ENCODE assay signal across 8 cellular contexts in the genomic region with DNA sequence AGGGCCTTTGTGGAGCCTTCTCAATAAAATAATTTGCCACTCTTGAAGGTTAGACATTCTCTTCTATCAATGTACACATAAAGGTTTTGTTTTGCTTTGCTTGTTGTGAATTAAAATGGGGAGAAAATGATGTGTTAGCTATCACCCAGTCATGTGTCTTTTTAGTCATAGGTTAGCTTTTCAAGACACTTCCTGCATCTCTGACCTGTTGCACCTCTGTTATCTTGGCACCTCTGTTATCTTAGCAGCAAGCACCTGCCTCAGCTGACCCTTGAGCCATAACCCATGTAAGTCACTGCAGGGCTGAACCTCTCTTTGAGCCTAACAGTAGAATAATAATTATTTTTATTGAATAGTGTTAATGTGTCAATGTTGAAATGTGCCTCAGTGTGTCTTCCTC. TPM values are rescaled to one million over a fixed set of nuclear protein-coding genes. Genes with fewer than 3 reads are reported as not detected.
A peak's percentile ranks its signal among the peaks of the same experiment; 100 is the strongest.
DNase-seq lines count a peak whose midpoint lies in the region; ATAC-seq and TF ChIP-seq lines count a peak whose summit lies in the region.

No MANE protein-coding gene starts in this region.

- intact Hi-C loops in activated CD4-positive, alpha-beta memory T cell treated with anti-CD3 and anti-CD28 coated beads for 36 hours (cut with micrococcal nuclease) = no loop called here
- intact Hi-C loops in ascending aorta (cut with DNase I) = loop anchor here (2.0 kb wide), 3 partner anchors 18 to 40 kb away; no protein-coding TSS in a partner anchor
- intact Hi-C loops in left lung (cut with DNase I) = no loop called here
- intact Hi-C loops in tibial artery (cut with DNase I; ENCODE audit: low total_unique reads) = no loop called here

- H3K36me3 Mint-ChIP-seq in activated CD4-positive, alpha-beta memory T cell treated with anti-CD3 and anti-CD28 coated beads, Interleukin-2, amount 10 ng/mL, durations not matched to agents 7 days and 5 days (ENCODE audit: low read depth) = no peaks in the 10 kb centered on the region
- H3K36me3 Mint-ChIP-seq in activated CD4-positive, alpha-beta memory T cell treated with anti-CD3 and anti-CD28 coated beads for 36 hours = no peaks in the 10 kb centered on the region

- H3K4me1 Mint-ChIP-seq in activated CD4-positive, alpha-beta memory T cell treated with anti-CD3 and anti-CD28 coated beads, Interleukin-2, amount 10 ng/mL, durations not matched to agents 7 days and 5 days = peaks cover 13% of the 10 kb centered on the region
- H3K4me1 Mint-ChIP-seq in activated CD4-positive, alpha-beta memory T cell treated with anti-CD3 and anti-CD28 coated beads for 36 hours (ENCODE audit: low read depth) = peaks cover 13% of the 10 kb centered on the region

- H3K4me3 Mint-ChIP-seq in activated CD4-positive, alpha-beta memory T cell treated with anti-CD3 and anti-CD28 coated beads, Interleukin-2, amount 10 ng/mL, durations not matched to agents 7 days and 5 days = peak overlapping the region; percentile 18
- no peak overlapping the region for H3K4me3 Mint-ChIP-seq in activated CD4-positive, alpha-beta memory T cell treated with anti-CD3 and anti-CD28 coated beads for 36 hours

- peaks cover 17% of the 10 kb centered on the region for H3K27me3 Mint-ChIP-seq in activated CD4-positive, alpha-beta memory T cell treated with anti-CD3 and anti-CD28 coated beads, Interleukin-2, amount 10 ng/mL, durations not matched to agents 7 days and 5 days
- peaks cover 23% of the 10 kb centered on the region for H3K27me3 Mint-ChIP-seq in activated CD4-positive, alpha-beta memory T cell treated with anti-CD3 and anti-CD28 coated beads for 36 hours

- H3K4me1 ChIP-seq in ascending aorta (peaks cover 0 to 28% of the 10 kb centered on the region in 2 donors), left lung (peaks cover 7 to 23% of the 10 kb centered on the region in 2 donors), tibial artery (peaks cover 0 to 38% (median 12%) of the 10 kb centered on the region in 4 donors)

- TF ChIP-seq CTCF in ascending aorta (IDR thresholded peaks at IDR 0.05) = no peak
- no peak for TF ChIP-seq CTCF in left lung (IDR thresholded peaks at IDR 0.05)
- TF ChIP-seq CTCF in tibial artery (IDR thresholded peaks at IDR 0.05) = no peak

- peak; percentile 19 for ATAC-seq in left lung
- ATAC-seq in HG02973 (IDR thresholded peaks at IDR 0.05; ENCODE audit: unreplicated experiment) = no peak

- peak overlapping the region; percentile 54 for H3K4me3 ChIP-seq in ascending aorta
- peak overlapping the region; percentile 32 to 39 for H3K4me3 ChIP-seq in left lung
- peak overlapping the region; percentile 49 to 51 for H3K4me3 ChIP-seq in tibial artery

- no peak for DNase-seq in activated CD4-positive, alpha-beta memory T cell treated with anti-CD3 and anti-CD28 coated beads, Interleukin-2, amount 10 ng/mL, durations not matched to agents 7 days and 5 days
- no peak for DNase-seq in activated CD4-positive, alpha-beta memory T cell treated with anti-CD3 and anti-CD28 coated beads for 36 hours
- DNase-seq in ascending aorta (ENCODE audit: low spot score in 2 of 2) (no peak), left lung (no peak), tibial artery (no peak)
- no peak for DNase-seq in stimulated activated CD4-positive, alpha-beta T cell treated with anti-CD3 and anti-CD28 coated beads, Interleukin-2, amount 100 ng/mL, for 48 hours
- DNase-seq in stimulated activated CD8-positive, alpha-beta memory T cell treated with anti-CD3 and anti-CD28 coated beads, Interleukin-4, amount 100 ng/mL, for 48 hours = no peak

- no peaks in the 10 kb centered on the region for H3K9me3 ChIP-seq in ascending aorta
- no peaks in the 10 kb centered on the region for H3K9me3 ChIP-seq in left lung
- no peaks in the 10 kb centered on the region for H3K9me3 ChIP-seq in tibial artery

- CTCF ChIA-PET in activated CD4-positive, alpha-beta memory T cell treated with anti-CD3 and anti-CD28 coated beads, Interleukin-2, amount 10 ng/mL, durations not matched to agents 7 days and 5 days (lab: Charles Lee) = interaction anchor here (1.3 kb wide), 1 partner anchor 18 kb away, joined by 4 read pairs; no protein-coding TSS in a partner anchor
- CTCF ChIA-PET in activated CD4-positive, alpha-beta memory T cell treated with anti-CD3 and anti-CD28 coated beads for 36 hours (lab: Charles Lee) = no interaction called here

- H3K27ac ChIP-seq in ascending aorta (peak overlapping the region; percentile 94 to 96), left lung (no peak overlapping the region), tibial artery (peak overlapping the region; percentile 93 to 95)

- H3K36me3 ChIP-seq in ascending aorta (no peaks in the 10 kb centered on the region), left lung (peaks cover 0 to 3% of the 10 kb centered on the region in 2 donors), tibial artery (no peaks in the 10 kb centered on the region)

- H3K27me3 ChIP-seq in ascending aorta (no peaks in the 10 kb centered on the region), left lung (no peaks in the 10 kb centered on the region), tibial artery (no peaks in the 10 kb centered on the region)

- no peak overlapping the region for H3K27ac Mint-ChIP-seq in activated CD4-positive, alpha-beta memory T cell treated with anti-CD3 and anti-CD28 coated beads, Interleukin-2, amount 10 ng/mL, durations not matched to agents 7 days and 5 days
- H3K27ac Mint-ChIP-seq in activated CD4-positive, alpha-beta memory T cell treated with anti-CD3 and anti-CD28 coated beads for 36 hours = no peak overlapping the region

- H3K9me3 Mint-ChIP-seq in activated CD4-positive, alpha-beta memory T cell treated with anti-CD3 and anti-CD28 coated beads, Interleukin-2, amount 10 ng/mL, durations not matched to agents 7 days and 5 days = peaks cover 5% of the 10 kb centered on the region
- peaks cover 6% of the 10 kb centered on the region for H3K9me3 Mint-ChIP-seq in activated CD4-positive, alpha-beta memory T cell treated with anti-CD3 and anti-CD28 coated beads for 36 hours

- POLR2A ChIA-PET in activated CD4-positive, alpha-beta memory T cell treated with anti-CD3 and anti-CD28 coated beads, Interleukin-2, amount 10 ng/mL, durations not matched to agents 7 days and 5 days (lab: Charles Lee) = no interaction called here
- POLR2A ChIA-PET in activated CD4-positive, alpha-beta memory T cell treated with anti-CD3 and anti-CD28 coated beads for 36 hours (lab: Charles Lee) = no interaction called here

RNA-seq across cellular contexts. Expression of a gene that starts 1.0 kb away (rescaled TPM):
- not detected for total RNA-seq in activated CD4-positive, alpha-beta memory T cell treated with anti-CD3 and anti-CD28 coated beads, Interleukin-2, amount 10 ng/mL, durations not matched to agents 7 days and 5 days
- total RNA-seq in activated CD4-positive, alpha-beta memory T cell treated with anti-CD3 and anti-CD28 coated beads for 36 hours = under 1 TPM in 1 of 2 experiments, not detected in 1; 0.29 TPM
- total RNA-seq in ascending aorta (4.0 TPM), left lung (10 to 100 TPM; 13.9 to 16.8 TPM)

RNA-seq across cellular contexts. Expression of a gene that starts 38.5 kb away (rescaled TPM):
- not detected for total RNA-seq in activated CD4-positive, alpha-beta memory T cell treated with anti-CD3 and anti-CD28 coated beads, Interleukin-2, amount 10 ng/mL, durations not matched to agents 7 days and 5 days
- not detected for total RNA-seq in activated CD4-positive, alpha-beta memory T cell treated with anti-CD3 and anti-CD28 coated beads for 36 hours
- total RNA-seq in ascending aorta = 69.7 TPM
- total RNA-seq in left lung = 10 to 100 TPM; 41.5 to 56.8 TPM

Comparison
In these comparisons a context has a peak if more than half of its experiments do, and no peak if none do; other contexts are left out.
1. H3K27ac ChIP-seq: peak in ascending aorta (2 of 2) and tibial artery (2 of 2); none in left lung (0 of 2).
2. RNA of a gene that starts 38.5 kb away (total RNA-seq): 69.7 TPM in ascending aorta (single experiment) and 41.5 to 56.8 TPM in left lung; not detected in activated CD4-positive, alpha-beta memory T cell treated with anti-CD3 and anti-CD28 coated beads for 36 hours and not detected in activated CD4-positive, alpha-beta memory T cell treated with anti-CD3 and anti-CD28 coated beads, Interleukin-2, amount 10 ng/mL, durations not matched to agents 7 days and 5 days; every median in the first group is over 10 times any median in the second.
3. Peak in every context shown above with its lines, with median percentiles within 50 percentile points of each other: H3K4me3 ChIP-seq.